In genomic region chr17:596763-597644, GRCh38 we compare ENCODE assay signal across 8 cellular contexts.
A peak's percentile ranks its signal among the peaks of the same experiment; 100 is the strongest.
DNase-seq lines count a peak whose midpoint lies in the region; ATAC-seq and TF ChIP-seq lines count a peak whose summit lies in the region.

No MANE protein-coding gene starts in this region.

- DNase-seq in NCI-H2029 (lab: John Stamatoyannopoulos, UW) = peak; percentile 0
- no peak for DNase-seq in NCI-H2029 treated with DMSO at 0.1 percent for 48 hours (lab: John Stamatoyannopoulos, UW)
- peak; percentile 73 to 87 for DNase-seq in foreskin fibroblast
- peak; percentile 2 for DNase-seq in stimulated activated CD8-positive, alpha-beta memory T cell treated with anti-CD3 and anti-CD28 coated beads, Interleukin-12 subunit alpha, Interleukin-12 subunit beta, amount 100 ng/mL, for 4 hours (ENCODE audit: low read depth)
- no peak for DNase-seq in natural killer cell treated with Interleukin-12 subunit alpha and Interleukin-12 subunit beta and Interleukin-15 and Interleukin-18, amount 100 ng/mL, for 72 hours (ENCODE audit: low spot score)
- no peak for DNase-seq in NCI-H526 (lab: John Stamatoyannopoulos, UW)
- DNase-seq in left lobe of liver (ENCODE audit: low spot score) = no peak

- TF ChIP-seq CTCF in VCaP (conservative IDR thresholded peaks at IDR 0.05) = no peak
- TF ChIP-seq CTCF in foreskin fibroblast (IDR thresholded peaks at IDR 0.05; ENCODE audit: low read depth, low read length) = no peak

- no peaks in the 10 kb centered on the region for H3K27me3 Mint-ChIP-seq in natural killer cell treated with Interleukin-12 subunit alpha and Interleukin-12 subunit beta and Interleukin-15 and Interleukin-18, amount 100 ng/mL, for 72 hours

- no peaks in the 10 kb centered on the region for H3K4me1 Mint-ChIP-seq in natural killer cell treated with Interleukin-12 subunit alpha and Interleukin-12 subunit beta and Interleukin-15 and Interleukin-18, amount 100 ng/mL, for 72 hours (ENCODE audit: low read depth in 2 of 2)

- no peaks in the 10 kb centered on the region for H3K36me3 Mint-ChIP-seq in natural killer cell treated with Interleukin-12 subunit alpha and Interleukin-12 subunit beta and Interleukin-15 and Interleukin-18, amount 100 ng/mL, for 72 hours

- H3K9me3 Mint-ChIP-seq in natural killer cell treated with Interleukin-12 subunit alpha and Interleukin-12 subunit beta and Interleukin-15 and Interleukin-18, amount 100 ng/mL, for 72 hours = no peaks in the 10 kb centered on the region

- no peak overlapping the region for H3K4me3 Mint-ChIP-seq in natural killer cell treated with Interleukin-12 subunit alpha and Interleukin-12 subunit beta and Interleukin-15 and Interleukin-18, amount 100 ng/mL, for 72 hours

- H3K27ac Mint-ChIP-seq in natural killer cell treated with Interleukin-12 subunit alpha and Interleukin-12 subunit beta and Interleukin-15 and Interleukin-18, amount 100 ng/mL, for 72 hours = peak overlapping the region in 1 of 2 donors; percentile 53

- no peak overlapping the region for H3K4me3 ChIP-seq in foreskin fibroblast (ENCODE audit: low read depth in 1 of 2, low read length in 2 of 2)

- no peak for ATAC-seq in natural killer cell treated with Interleukin-12 subunit alpha and Interleukin-12 subunit beta and Interleukin-15 and Interleukin-18, amount 100 ng/mL, for 72 hours
- no peak for ATAC-seq in left lobe of liver

- 0 out of 2 replicates have a peak overlapping the region, but pooled peaks have one; percentile 15 for H3K27ac ChIP-seq in VCaP

Comparison
In these comparisons a context has a peak if more than half of its experiments do, and no peak if none do; other contexts are left out.
1. DNase-seq: peak in NCI-H2029 (single experiment), foreskin fibroblast (2 of 2) and stimulated activated CD8-positive, alpha-beta memory T cell treated with anti-CD3 and anti-CD28 coated beads, Interleukin-12 subunit alpha, Interleukin-12 subunit beta, amount 100 ng/mL, for 4 hours (single experiment); none in NCI-H2029 treated with DMSO at 0.1 percent for 48 hours (single experiment), natural killer cell treated with Interleukin-12 subunit alpha and Interleukin-12 subunit beta and Interleukin-15 and Interleukin-18, amount 100 ng/mL, for 72 hours (single experiment), NCI-H526 (0 of 2) and left lobe of liver (single experiment).